21 cellular contexts compared by ENCODE assay signal in genomic region chr1:62066713-62067112, GRCh38.
"Had no signal": no experiment of that assay in that cellular context is flagged by ENCODE, and none has a peak within 500 bp of the region (broad histone marks: within the 10 kb centered on the region; RNA-seq: fewer than 3 reads in every experiment).

No MANE protein-coding gene starts in this region.

- H3K27ac ChIP-seq: esophagus squamous epithelium had no signal

- H3K9me3 ChIP-seq: sigmoid colon, uterus had no signal

- H3K36me3 ChIP-seq: sigmoid colon, uterus had no signal

- ATAC-seq: activated T-cell treated with anti-CD3 and anti-CD28 coated beads, Interleukin-2, amount 50 U/mL, for 72 hours; effector memory CD8-positive, alpha-beta T cell; left lobe of liver had no signal

- H3K4me3 ChIP-seq: esophagus squamous epithelium, lung, sigmoid colon, uterus had no signal

- H3K27me3 ChIP-seq: esophagus squamous epithelium, sigmoid colon, uterus had no signal

- DNase-seq: activated CD4-positive, alpha-beta T cell treated with anti-CD3 and anti-CD28 coated beads for 4 hours; activated CD4-positive, alpha-beta T cell treated with anti-CD3 and anti-CD28 coated beads, Interleukin-2, amount 50 U/mL, for 4 hours; activated CD4-positive, CD25-positive, alpha-beta regulatory T cell; activated naive CD4-positive, alpha-beta T cell; activated T-cell treated with anti-CD3 and anti-CD28 coated beads for 4 hours; activated T-cell treated with anti-CD3 and anti-CD28 coated beads, Interleukin-2, amount 50 U/mL, for 72 hours; anterior cingulate cortex; caudate nucleus; cortex of kidney; effector memory CD8-positive, alpha-beta T cell; esophagus squamous epithelium; foreskin melanocyte; glutamatergic neuron; hippocampal formation; immature natural killer cell; kidney; sigmoid colon; stimulated activated naive CD4-positive, alpha-beta T cell; uterus had no signal
